Comparison of ENCODE assay signal across 12 cellular contexts in genomic region chr10:4519691-4520402, GRCh38.
DNase-seq lines count a peak whose midpoint lies in the region; TF ChIP-seq lines count a peak whose summit lies in the region.
"Had no signal": no experiment of that assay in that cellular context is flagged by ENCODE, and none has a peak within 500 bp of the region (broad histone marks: within the 10 kb centered on the region; RNA-seq: fewer than 3 reads in every experiment).

No MANE protein-coding gene starts in this region.

- H3K27ac Mint-ChIP-seq in type B pancreatic cell, result no peak overlapping the region
- H3K27ac Mint-ChIP-seq: activated naive CD4-positive, alpha-beta T cell treated with anti-CD3 and anti-CD28 coated beads, Interleukin-2, amount 10 ng/mL, durations not matched to agents 7 days and 5 days had no signal

- H3K36me3 Mint-ChIP-seq in type B pancreatic cell, result no peaks in the 10 kb centered on the region
- H3K36me3 Mint-ChIP-seq: activated naive CD4-positive, alpha-beta T cell treated with anti-CD3 and anti-CD28 coated beads, Interleukin-2, amount 10 ng/mL, durations not matched to agents 7 days and 5 days had no signal

- CTCF ChIA-PET in RWPE1 (lab: Yijun Ruan, JAX), result no interaction called here

- H3K4me3 Mint-ChIP-seq in type B pancreatic cell, result no peak overlapping the region
- H3K4me3 Mint-ChIP-seq: activated naive CD4-positive, alpha-beta T cell treated with anti-CD3 and anti-CD28 coated beads, Interleukin-2, amount 10 ng/mL, durations not matched to agents 7 days and 5 days had no signal

- H3K9me3 Mint-ChIP-seq in type B pancreatic cell, result peaks cover 4% of the 10 kb centered on the region
- H3K9me3 Mint-ChIP-seq: activated naive CD4-positive, alpha-beta T cell treated with anti-CD3 and anti-CD28 coated beads, Interleukin-2, amount 10 ng/mL, durations not matched to agents 7 days and 5 days had no signal

- no peak overlapping the region for H3K27ac ChIP-seq in RWPE1

- no peaks in the 10 kb centered on the region for H3K27me3 Mint-ChIP-seq in type B pancreatic cell

- POLR2A ChIA-PET in RWPE1 (lab: Yijun Ruan, JAX; ENCODE audit: low non-redundant PET), result no interaction called here

- H3K4me3 ChIP-seq in fibroblast of the aortic adventitia (ENCODE audit: low read depth, low read length) (no peak overlapping the region), skeletal muscle cell (ENCODE audit: low read depth, low read length) (no peak overlapping the region)

- H3K4me1 Mint-ChIP-seq in type B pancreatic cell (ENCODE audit: unreplicated experiment), result no peaks in the 10 kb centered on the region
- H3K4me1 Mint-ChIP-seq: activated naive CD4-positive, alpha-beta T cell treated with anti-CD3 and anti-CD28 coated beads, Interleukin-2, amount 10 ng/mL, durations not matched to agents 7 days and 5 days had no signal

- TF ChIP-seq CTCF in RWPE1 (conservative IDR thresholded peaks at IDR 0.05; ENCODE audit: low read depth), result no peak
- no peak for TF ChIP-seq CTCF in fibroblast of the aortic adventitia (IDR thresholded peaks at IDR 0.05; ENCODE audit: insufficient read depth, low read length)
- no peak for TF ChIP-seq CTCF in type B pancreatic cell (conservative IDR thresholded peaks at IDR 0.05)

- peak; percentile 50 for DNase-seq in HT1080 (ENCODE audit: low read depth)
- DNase-seq in RWPE1 (ENCODE audit: low spot score), result peak; percentile 76
- peak; percentile 96 for DNase-seq in fibroblast of the aortic adventitia (ENCODE audit: low read depth)
- peak; percentile 89 for DNase-seq in skeletal muscle cell (ENCODE audit: low read depth)
- no peak for DNase-seq in type B pancreatic cell (ENCODE audit: extremely low spot score, unreplicated experiment)
- DNase-seq in NCI-H187 treated with DMSO at 0.1 percent for 48 hours (lab: John Stamatoyannopoulos, UW), result no peak
- DNase-seq in DMS153 treated with DMSO at 0.1 percent for 48 hours (lab: John Stamatoyannopoulos, UW; ENCODE audit: unreplicated experiment), result no peak
- DNase-seq: activated naive CD4-positive, alpha-beta T cell treated with anti-CD3 and anti-CD28 coated beads, Interleukin-2, amount 10 ng/mL, durations not matched to agents 7 days and 5 days; foreskin melanocyte; kidney; NCI-H2171; PC-3 had no signal

Comparison
In these comparisons a context has a peak if more than half of its experiments do, and no peak if none do; other contexts are left out.
1. DNase-seq: peak in HT1080 (single experiment), RWPE1 (single experiment), fibroblast of the aortic adventitia (single experiment) and skeletal muscle cell (single experiment); none in type B pancreatic cell (single experiment), NCI-H187 treated with DMSO at 0.1 percent for 48 hours (single experiment) and DMS153 treated with DMSO at 0.1 percent for 48 hours (single experiment).